In genomic region chr2:105644174-105644980, GRCh38 we compare ENCODE assay signal across 9 cellular contexts.
A peak's percentile ranks its signal among the peaks of the same experiment; 100 is the strongest.
DNase-seq lines count a peak whose midpoint lies in the region; ATAC-seq and TF ChIP-seq lines count a peak whose summit lies in the region.
"Had no signal": no experiment of that assay in that cellular context is flagged by ENCODE, and none has a peak within 500 bp of the region (broad histone marks: within the 10 kb centered on the region; RNA-seq: fewer than 3 reads in every experiment).

No MANE protein-coding gene starts in this region.

- H4K20me1 ChIP-seq in IMR-90 (ENCODE audit: insufficient read depth, low read length) = no peaks in the 10 kb centered on the region

- CTCF ChIA-PET in IMR-90 (lab: Yijun Ruan, JAX) = interaction anchor here (0.6 kb wide), 2 partner anchors 10 to 200 kb away, joined by 3 to 4 read pairs; no protein-coding TSS in a partner anchor

- 0 out of 2 replicates have a peak overlapping the region, but pooled peaks have one; percentile 11 for H2BK120ac ChIP-seq in IMR-90 (ENCODE audit: low read depth, low read length)

- TF ChIP-seq CTCF in IMR-90 (conservative IDR thresholded peaks at IDR 0.05; ENCODE audit: low read depth, low read length) (no peak), cardiac fibroblast (IDR thresholded peaks at IDR 0.05; ENCODE audit: low read depth, low read length) (no peak), lung (IDR thresholded peaks at IDR 0.05; ENCODE audit: control extremely low read depth, extremely low read depth) (no peak), transverse colon (IDR thresholded peaks at IDR 0.05) (no peak), tibial artery (IDR thresholded peaks at IDR 0.05) (no peak)

- ATAC-seq in IMR-90 (ENCODE audit: low read depth) = peak; percentile 72
- peak; percentile 41 for ATAC-seq in lung (ENCODE audit: insufficient read depth, low FRiP score)

- no peak for TF ChIP-seq POLR2A in IMR-90 (IDR thresholded peaks at IDR 0.05; ENCODE audit: low read depth, low read length)
- no peak for TF ChIP-seq POLR2A in transverse colon (IDR thresholded peaks at IDR 0.05)

- peak overlapping the region; percentile 0; the same call in 1 of the 2 replicates for H3K4me2 ChIP-seq in IMR-90 (ENCODE audit: low read depth, low read length)

- peak overlapping the region; percentile 41; the same call in 1 of the 2 replicates for H3K23ac ChIP-seq in IMR-90 (ENCODE audit: low read depth, low read length)

- no peaks in the 10 kb centered on the region for H3K9me3 ChIP-seq in IMR-90 (ENCODE audit: control insufficient read depth, insufficient read depth, low read length)
- H3K9me3 ChIP-seq in lung (ENCODE audit: control insufficient read depth in 2 of 2, insufficient read depth in 1 of 2, low read length in 1 of 2) = peaks cover 0 to 1% of the 10 kb centered on the region in 2 donors
- H3K9me3 ChIP-seq in transverse colon = no peaks in the 10 kb centered on the region
- peaks cover 0 to 1% (median 0%) of the 10 kb centered on the region in 3 donors for H3K9me3 ChIP-seq in tibial artery
- H3K9me3 ChIP-seq: adrenal gland had no signal

- H3K4ac ChIP-seq in IMR-90 (ENCODE audit: low read depth, low read length) = peak overlapping the region; percentile 3; the same call in 1 of the 2 replicates

- dilution Hi-C loops in IMR-90 (cut with HindIII; ENCODE audit: low sequenced_read_pairs, unreplicated experiment) = no loop called here

- no peak overlapping the region for H2BK5ac ChIP-seq in IMR-90 (ENCODE audit: low read depth, low read length, poor library complexity, severe bottlenecking)

- no peak overlapping the region for H4K5ac ChIP-seq in IMR-90 (ENCODE audit: low read depth, low read length)

- H2AK9ac ChIP-seq in IMR-90 (replicated peaks; ENCODE audit: low read depth, low read length, poor library complexity) = no peak overlapping the region

- no TSS peak for BruUV-seq in IMR-90 (replicated peaks; lab: Mats Ljungman, UMichigan)

- no peak overlapping the region for H2AK5ac ChIP-seq in IMR-90 (ENCODE audit: low read depth, low read length)

- no peak for DNase-seq in IMR-90
- DNase-seq in cardiac fibroblast (ENCODE audit: low read depth in 2 of 2) = peak; percentile 18 to 43
- DNase-seq in lung (ENCODE audit: low spot score) = no peak
- DNase-seq in transverse colon = no peak
- DNase-seq in NOMO-1 treated with dmso at 0.1 percent for 144 hours (lab: John Stamatoyannopoulos, UW; ENCODE audit: unreplicated experiment) = no peak
- no peak for DNase-seq in effector CD8-positive, alpha-beta T cell (lab: John Stamatoyannopoulos, UW)
- DNase-seq in tibial artery = no peak
- DNase-seq: adrenal gland, NCI-H187 treated with DMSO at 0.1 percent for 48 hours had no signal

- intact Hi-C loops in IMR-90 (cut with micrococcal nuclease) (no loop called here), transverse colon (cut with DNase I; ENCODE audit: low total_unique reads) (no loop called here), tibial artery (cut with DNase I; ENCODE audit: low total_unique reads) (no loop called here)

- H3K9ac ChIP-seq in IMR-90 (ENCODE audit: low read depth, low read length) = no peak overlapping the region

- no peak overlapping the region for H4K8ac ChIP-seq in IMR-90 (ENCODE audit: low read depth in 2 of 2, low read length in 2 of 2)

- in situ Hi-C loops in IMR-90 (cut with MboI; ENCODE audit: low sequenced_read_pairs) = no loop called here
- in situ Hi-C loops in transverse colon (cut with MboI; ENCODE audit: low pct_ligation_motif_present in 1 of 4, low pct_unique_long_range_greater_than_20kb in 1 of 4, low sequenced_read_pairs in 3 of 4) = no loop called here

- H2BK20ac ChIP-seq in IMR-90 (ENCODE audit: low read depth, low read length) = peak overlapping the region; percentile 60

- no peak overlapping the region for H3K4me3 ChIP-seq in IMR-90 (ENCODE audit: insufficient read depth, low read depth, low read length)
- peak overlapping the region in 1 of 2 donors; percentile 3 for H3K4me3 ChIP-seq in cardiac fibroblast (replicated peaks in 1 of 2; ENCODE audit: low read depth in 2 of 2, low read length in 2 of 2)
- no peak overlapping the region for H3K4me3 ChIP-seq in lung
- H3K4me3 ChIP-seq in transverse colon = no peak overlapping the region
- H3K4me3 ChIP-seq in tibial artery = no peak overlapping the region
- H3K4me3 ChIP-seq: adrenal gland had no signal

- H3K14ac ChIP-seq in IMR-90 (replicated peaks; ENCODE audit: low read depth, low read length) = no peak overlapping the region

- no peaks in the 10 kb centered on the region for H3K36me3 ChIP-seq in IMR-90 (ENCODE audit: control insufficient read depth, insufficient read depth, low read length)
- no peaks in the 10 kb centered on the region for H3K36me3 ChIP-seq in lung (ENCODE audit: control insufficient read depth in 2 of 2, insufficient read depth in 2 of 2, low read length in 2 of 2)
- no peaks in the 10 kb centered on the region for H3K36me3 ChIP-seq in transverse colon
- no peaks in the 10 kb centered on the region for H3K36me3 ChIP-seq in tibial artery
- H3K36me3 ChIP-seq: adrenal gland had no signal

- POLR2A ChIA-PET in IMR-90 (lab: Charles Lee; ENCODE audit: unreplicated experiment) = no interaction called here

- H3K4me1 ChIP-seq in IMR-90 (ENCODE audit: control insufficient read depth, insufficient read depth, low read length) (no peaks in the 10 kb centered on the region), lung (ENCODE audit: control insufficient read depth in 2 of 2, insufficient read depth in 2 of 2, low read length in 2 of 2) (no peaks in the 10 kb centered on the region), transverse colon (peaks cover 0 to 17% (median 9%) of the 10 kb centered on the region in 4 donors), tibial artery (peaks cover 0 to 9% (median 2%) of the 10 kb centered on the region in 4 donors)
- H3K4me1 ChIP-seq: adrenal gland had no signal

- H4K91ac ChIP-seq in IMR-90 (ENCODE audit: insufficient read depth, low read depth, low read length) = no peak overlapping the region

- H3K56ac ChIP-seq in IMR-90 (ENCODE audit: extremely low read depth, insufficient read depth, low read length) = 0 out of 2 replicates have a peak overlapping the region, but pooled peaks have one; percentile 6

- WGBS in IMR-90 (ENCODE audit: extremely low coverage in 2 of 2, insufficient read length in 1 of 2), 2 experiments = 58% methylated on average over 3 of the region's 18 CpGs; no CpG with 5 or more reads in 1 of the 2 experiments
- WGBS in lung, 2 donors = 51 to 69% methylated on average over 18 of the region's 18 CpGs
- 33 to 40% methylated on average over 8 to 18 of the region's 18 CpGs for WGBS in transverse colon (ENCODE audit: low coverage in 1 of 2), 2 donors

- H2BK15ac ChIP-seq in IMR-90 (ENCODE audit: low read depth, low read length) = no peak overlapping the region

- no peaks in the 10 kb centered on the region for H3K79me1 ChIP-seq in IMR-90 (ENCODE audit: low read depth in 1 of 2, low read length in 2 of 2)

- no peak for TF ChIP-seq RAD21 in IMR-90 (IDR thresholded peaks at IDR 0.05; ENCODE audit: low read length)

- H3K18ac ChIP-seq in IMR-90 (ENCODE audit: low read depth, low read length) = no peak overlapping the region; the same call in 1 of the 2 replicates

- no peaks in the 10 kb centered on the region for H3K9me1 ChIP-seq in IMR-90 (ENCODE audit: insufficient read depth, low read length)

- H2AFZ ChIP-seq in IMR-90 (replicated peaks; ENCODE audit: low read length, poor library complexity) = no peak overlapping the region

- H3K27me3 ChIP-seq in IMR-90 (ENCODE audit: control insufficient read depth, insufficient read depth, low read length) (peaks cover 20% of the 10 kb centered on the region), lung (ENCODE audit: control insufficient read depth, insufficient read depth) (no peaks in the 10 kb centered on the region), transverse colon (no peaks in the 10 kb centered on the region), tibial artery (no peaks in the 10 kb centered on the region)
- H3K27me3 ChIP-seq: adrenal gland had no signal

- peak overlapping the region; percentile 22; the same call in 1 of the 2 replicates for H3K27ac ChIP-seq in IMR-90 (ENCODE audit: insufficient read depth, low read length)
- no peak overlapping the region for H3K27ac ChIP-seq in lung (ENCODE audit: low read depth in 1 of 2, low read length in 1 of 2)
- H3K27ac ChIP-seq in transverse colon = peak overlapping the region; percentile 31 to 43 (median 38)
- no peak overlapping the region for H3K27ac ChIP-seq in tibial artery
- H3K27ac ChIP-seq: adrenal gland had no signal

- no peak for TF ChIP-seq EP300 in transverse colon (IDR thresholded peaks at IDR 0.05; ENCODE audit: low read depth)

TF ChIP-seq in IMR-90, 13 proteins besides CTCF, POLR2A, EP300 and RAD21:
- TF ChIP-seq BHLHE40 (IDR thresholded peaks at IDR 0.05; ENCODE audit: low read depth, low read length) (peak; percentile 10; the same call in 1 of the 2 replicates), MXI1 (IDR thresholded peaks at IDR 0.05; ENCODE audit: borderline replicate concordance, low read depth, low read length) (no peak)

Comparison
In these comparisons a context has a peak if more than half of its experiments do, and no peak if none do; other contexts are left out.
1. DNase-seq: peak in cardiac fibroblast (2 of 2); none in IMR-90 (single experiment), lung (single experiment), transverse colon (single experiment), NOMO-1 treated with dmso at 0.1 percent for 144 hours (single experiment), effector CD8-positive, alpha-beta T cell (single experiment) and tibial artery (0 of 2).
2. H3K27ac ChIP-seq: peak in IMR-90 (single experiment) and transverse colon (4 of 4); none in lung (0 of 2) and tibial artery (0 of 2).